ENCODE assay signal across 21 cellular contexts in the genomic region with DNA sequence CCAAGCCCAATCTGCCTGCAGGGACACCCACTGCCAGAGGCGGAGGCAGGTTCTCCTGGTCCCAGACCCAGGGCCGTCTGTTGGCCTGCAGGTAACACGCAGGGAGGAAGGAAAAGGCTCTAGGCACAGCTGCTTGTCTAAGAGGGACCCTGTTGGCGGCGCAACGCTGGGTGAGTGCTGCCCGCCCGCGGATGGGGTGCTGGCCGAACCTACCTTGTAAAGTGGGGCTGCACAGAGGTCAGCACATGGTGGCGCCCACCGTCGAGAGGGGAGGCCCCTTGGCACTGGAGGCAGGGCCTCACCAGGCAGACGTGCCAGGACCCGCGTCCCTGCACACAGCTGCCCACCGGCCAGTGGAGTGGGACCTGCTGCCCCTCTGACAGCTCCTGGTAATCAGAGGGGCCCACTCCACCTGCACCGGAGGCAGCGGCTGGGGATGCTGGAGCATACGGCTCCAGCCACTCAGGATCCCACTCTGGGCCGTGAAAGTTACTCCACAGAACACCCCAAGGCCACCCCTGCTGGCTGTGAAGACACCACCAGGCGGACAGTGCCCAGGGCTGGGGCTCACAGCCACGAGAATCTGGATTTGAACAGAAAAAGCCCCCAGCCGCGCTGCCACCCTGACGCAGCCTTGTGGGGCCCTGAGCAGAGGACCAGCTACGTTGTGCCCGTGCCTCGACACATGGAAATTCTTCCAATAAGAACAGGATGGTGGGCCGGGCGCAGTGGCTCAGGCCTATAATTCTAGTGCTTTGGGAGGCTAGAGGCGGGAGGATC. TPM values are rescaled to one million over a fixed set of nuclear protein-coding genes. Genes with fewer than 3 reads are reported as not detected.
A peak's percentile ranks its signal among the peaks of the same experiment; 100 is the strongest.
DNase-seq lines count a peak whose midpoint lies in the region; ATAC-seq and TF ChIP-seq lines count a peak whose summit lies in the region.
"Had no signal": no experiment of that assay in that cellular context is flagged by ENCODE, and none has a peak within 500 bp of the region (broad histone marks: within the 10 kb centered on the region; RNA-seq: fewer than 3 reads in every experiment).

No MANE protein-coding gene starts in this region.

- no peak overlapping the region for H3K4me3 ChIP-seq in left lung
- no peak overlapping the region for H3K4me3 ChIP-seq in spleen
- H3K4me3 ChIP-seq: MG63 had no signal

- TF ChIP-seq POLR2A in spleen (IDR thresholded peaks at IDR 0.05): no peak

- WGBS in spleen, 5 donors: 92 to 96% (median 94%) methylated on average over 24 to 32 of the region's 32 CpGs

- peaks cover 5% of the 10 kb centered on the region for H3K4me1 Mint-ChIP-seq in chondrocyte (ENCODE audit: low read depth)
- H3K4me1 Mint-ChIP-seq in endothelial cell (ENCODE audit: unreplicated experiment): no peaks in the 10 kb centered on the region

- H3K36me3 Mint-ChIP-seq in chondrocyte (ENCODE audit: low read depth): peaks cover 3% of the 10 kb centered on the region
- H3K36me3 Mint-ChIP-seq in endothelial cell (ENCODE audit: low read depth, unreplicated experiment): no peaks in the 10 kb centered on the region

- intact Hi-C loops in Right ventricle myocardium superior (cut with DNase I): no loop called here
- intact Hi-C loops in cardiac septum (cut with DNase I): no loop called here
- intact Hi-C loops in left lung (cut with DNase I): no loop called here
- intact Hi-C loops in spleen (cut with DNase I; ENCODE audit: low total_unique reads): no loop called here

- ATAC-seq in Right ventricle myocardium superior (ENCODE audit: poor library complexity) (no peak), left lung (no peak), HG03280 (IDR thresholded peaks at IDR 0.05; ENCODE audit: unreplicated experiment) (no peak)
- ATAC-seq: Right ventricle myocardium inferior had no signal

- no peak overlapping the region for H3K4me3 Mint-ChIP-seq in chondrocyte (ENCODE audit: unreplicated experiment)
- H3K4me3 Mint-ChIP-seq in endothelial cell (ENCODE audit: unreplicated experiment): no peak overlapping the region
- H3K4me3 Mint-ChIP-seq: CD8-positive, alpha-beta memory T cell had no signal

- TF ChIP-seq CTCF in chondrocyte (IDR thresholded peaks at IDR 0.05) (no peak), left lung (IDR thresholded peaks at IDR 0.05) (no peak), spleen (IDR thresholded peaks at IDR 0.05 in 8 of 11, conservative IDR thresholded peaks at IDR 0.05 in 3 of 11) (no peak), GM13977 (IDR thresholded peaks at IDR 0.05; ENCODE audit: extremely low read depth, insufficient read depth, missing control alignments) (no peak), endothelial cell (IDR thresholded peaks at IDR 0.05; ENCODE audit: unreplicated experiment) (no peak)

- peaks cover 0 to 35% of the 10 kb centered on the region in 2 donors for H3K27me3 ChIP-seq in left lung
- H3K27me3 ChIP-seq in spleen (replicated peaks in 1 of 7): peaks cover 0 to 16% (median 0%) of the 10 kb centered on the region in 7 donors
- H3K27me3 ChIP-seq: MG63 had no signal

- H3K27ac ChIP-seq in left lung (no peak overlapping the region), spleen (no peak overlapping the region)
- H3K27ac ChIP-seq: C4-2B had no signal

- no peaks in the 10 kb centered on the region for H3K4me1 ChIP-seq in left lung
- H3K4me1 ChIP-seq in spleen: peaks cover 0 to 3% (median 0%) of the 10 kb centered on the region in 6 donors

- H3K27me3 Mint-ChIP-seq in chondrocyte (ENCODE audit: low read depth) (no peaks in the 10 kb centered on the region), endothelial cell (ENCODE audit: unreplicated experiment) (no peaks in the 10 kb centered on the region)

- no peaks in the 10 kb centered on the region for H3K9me3 ChIP-seq in left lung
- no peaks in the 10 kb centered on the region for H3K9me3 ChIP-seq in spleen

- H3K9me3 Mint-ChIP-seq in chondrocyte (ENCODE audit: low read depth): peaks cover 4% of the 10 kb centered on the region
- H3K9me3 Mint-ChIP-seq in endothelial cell (ENCODE audit: unreplicated experiment): no peaks in the 10 kb centered on the region
- H3K9me3 Mint-ChIP-seq: CD8-positive, alpha-beta memory T cell had no signal

- H3K36me3 ChIP-seq in left lung: peaks cover 0 to 13% of the 10 kb centered on the region in 2 donors
- H3K36me3 ChIP-seq in spleen: peaks cover 0 to 58% (median 13%) of the 10 kb centered on the region in 6 donors
- H3K36me3 ChIP-seq: MG63 had no signal

- DNase-seq in Right ventricle myocardium superior: peak; percentile 26
- DNase-seq in cardiac septum (ENCODE audit: low spot score): no peak
- DNase-seq in chondrocyte (ENCODE audit: low spot score): peak; percentile 85
- peak; percentile 26 to 70 for DNase-seq in left lung
- DNase-seq in spleen: peak; percentile 71
- no peak for DNase-seq in GM13977 (ENCODE audit: low spot score)
- DNase-seq in endothelial cell (ENCODE audit: low spot score): no peak
- DNase-seq: AML-193, Calu3, GDM1, MG63, NCI-H1694 treated with DMSO at 0.1 percent for 48 hours, NCI-H2081 treated with DMSO at 0.1 percent for 48 hours, NCI-H446, NCI-H526, OCI-M1 had no signal

- no peak overlapping the region for H3K27ac Mint-ChIP-seq in chondrocyte (ENCODE audit: unreplicated experiment)
- no peak overlapping the region for H3K27ac Mint-ChIP-seq in endothelial cell (ENCODE audit: unreplicated experiment)
- H3K27ac Mint-ChIP-seq: CD8-positive, alpha-beta memory T cell had no signal

- in situ Hi-C loops in GM13977 (cut with MboI; ENCODE audit: low pct_unique_long_range_greater_than_20kb, low sequenced_read_pairs, unreplicated experiment): no loop called here

RNA-seq across cellular contexts. Expression of a gene that starts 24.0 kb away (rescaled TPM):
- total RNA-seq in Right ventricle myocardium superior (3.2 TPM), cardiac septum (0.48 TPM), chondrocyte (0.28 to 20.8 TPM in 2 of 3 replicates, not detected in the other), left lung (10 to 100 TPM in 1 of 2 donors, 1 to 10 TPM in 1; 4.4 to 11.2 TPM), spleen (10 to 100 TPM in 1 of 7 donors, 1 to 10 TPM in 3, under 1 TPM in 3; 0.23 to 10.5 (median 3.1) TPM), endothelial cell (ENCODE audit: unreplicated experiment) (0.56 TPM)
- polyA plus RNA-seq in spleen: under 1 TPM; 0.17 to 0.71 (median 0.61) TPM
- total RNA-seq: Calu3; CD8-positive, alpha-beta memory T cell had no signal
- polyA plus RNA-seq: AG04450; CD8-positive, alpha-beta memory T cell had no signal

Comparison
In these comparisons a context has a peak if more than half of its experiments do, and no peak if none do; other contexts are left out.
1. DNase-seq: peak in Right ventricle myocardium superior (single experiment), chondrocyte (single experiment), left lung (2 of 2) and spleen (single experiment); none in cardiac septum (single experiment), GM13977 (single experiment) and endothelial cell (single experiment).